In genomic region chr7:90660100-90660499, GRCh38 we compare ENCODE assay signal across 22 cellular contexts.
"Had no signal": no experiment of that assay in that cellular context is flagged by ENCODE, and none has a peak within 500 bp of the region (broad histone marks: within the 10 kb centered on the region; RNA-seq: fewer than 3 reads in every experiment).

No MANE protein-coding gene starts in this region.

- H3K27me3 ChIP-seq: brain microvascular endothelial cell, transverse colon had no signal

- H3K4me3 ChIP-seq: transverse colon had no signal

- ATAC-seq: effector memory CD8-positive, alpha-beta T cell had no signal

- FAIRE-seq: astrocyte, endothelial cell of umbilical vein, TTC549 had no signal

- DNase-seq: activated CD4-positive, alpha-beta T cell treated with anti-CD3 and anti-CD28 coated beads for 48 hours; activated CD4-positive, alpha-beta T cell treated with anti-CD3 and anti-CD28 coated beads, Interleukin-2, amount 50 U/mL, for 48 hours; activated CD8-positive, alpha-beta memory T cell treated with anti-CD3 and anti-CD28 coated beads for 24 hours; activated effector memory CD4-positive, alpha-beta T cell treated with anti-CD3 and anti-CD28 coated beads, Interleukin-2, amount 50 U/mL, for 16 hours; activated naive CD4-positive, alpha-beta T cell treated with anti-CD3 and anti-CD28 coated beads for 36 hours; activated naive CD8-positive, alpha-beta T cell treated with anti-CD3 and anti-CD28 coated beads, Interleukin-2, amount 10 ng/mL, durations not matched to agents 7 days and 5 days; amniotic stem cell; brain microvascular endothelial cell; cortex of kidney; effector memory CD8-positive, alpha-beta T cell; kidney glomerular epithelial cell; left ventricle myocardium superior; retina; stimulated activated CD4-positive, alpha-beta T cell treated with anti-CD3 and anti-CD28 coated beads, Interleukin-15, amount 100 ng/mL, for 24 hours; stimulated activated CD4-positive, alpha-beta T cell treated with anti-CD3 and anti-CD28 coated beads, Interleukin-2, amount 100 ng/mL, for 24 hours; stimulated activated naive CD4-positive, alpha-beta T cell treated with Interleukin-2 at 50 U/mL for 16 hours; T-helper 9 cell; transverse colon; WERI-Rb-1 had no signal

- H3K9me3 ChIP-seq: transverse colon had no signal

- H3K36me3 ChIP-seq: brain microvascular endothelial cell, transverse colon, WERI-Rb-1 had no signal

- H3K27ac ChIP-seq: brain microvascular endothelial cell, transverse colon, WERI-Rb-1 had no signal
